Comparison of ENCODE assay signal across 18 cellular contexts in the genomic region with DNA sequence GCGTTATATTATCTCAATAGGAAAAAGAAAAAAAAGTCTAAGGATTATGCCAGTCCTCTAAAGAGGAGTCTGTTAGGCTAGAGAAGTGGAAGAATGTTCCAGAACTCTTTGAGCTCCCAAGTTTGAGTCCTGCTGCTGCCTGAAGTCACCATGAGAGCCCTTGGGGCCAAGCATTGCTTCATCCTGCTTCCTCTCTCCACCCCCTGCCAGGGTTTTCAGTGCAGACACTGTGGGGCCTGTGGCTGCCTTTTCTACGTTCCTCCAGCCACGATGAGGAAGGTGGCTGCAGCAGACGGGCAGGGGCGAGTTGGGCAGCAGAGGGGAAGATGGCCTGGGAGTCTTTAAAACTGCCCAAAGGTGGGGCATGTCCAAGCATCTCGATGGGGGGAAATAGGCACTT.
DNase-seq lines count a peak whose midpoint lies in the region; ATAC-seq and TF ChIP-seq lines count a peak whose summit lies in the region.
"Had no signal": no experiment of that assay in that cellular context is flagged by ENCODE, and none has a peak within 500 bp of the region (broad histone marks: within the 10 kb centered on the region; RNA-seq: fewer than 3 reads in every experiment).

No MANE protein-coding gene starts in this region.

- ATAC-seq in Right ventricle myocardium superior (ENCODE audit: poor library complexity), result peak; percentile 93
- ATAC-seq in psoas muscle, result peak in 3 of 4 donors; percentile 37 to 71 (median 40)
- ATAC-seq: mucosa of descending colon; stimulated activated naive CD8-positive, alpha-beta T cell treated with anti-CD3 and anti-CD28 coated beads, Interleukin-15, Interleukin-2, amounts not matched to agents 100 U/mL and 50 U/mL, for 24 hours had no signal

- H3K79me2 ChIP-seq in OCI-LY7 (ENCODE audit: insufficient read depth, low read depth, low read length), result no peaks in the 10 kb centered on the region

- H3K27ac ChIP-seq in psoas muscle (no peak overlapping the region), endodermal cell (ENCODE audit: low read depth, low read length) (no peak overlapping the region), A673 (ENCODE audit: low read depth, low read length, poor library complexity, severe bottlenecking) (no peak overlapping the region), OCI-LY7 (ENCODE audit: low read depth, low read length, poor library complexity, severe bottlenecking) (no peak overlapping the region)
- H3K27ac ChIP-seq: ovary had no signal

- 67 to 73% (median 68%) methylated on average over 6 of the region's 6 CpGs for WGBS in psoas muscle, 3 donors
- 85 to 91% methylated on average over 5 to 6 of the region's 6 CpGs for WGBS in endodermal cell (ENCODE audit: insufficient coverage in 1 of 2, insufficient read length in 1 of 2), 2 experiments

- peaks cover 16% of the 10 kb centered on the region for H3K27me3 Mint-ChIP-seq in endodermal cell (ENCODE audit: insufficient read depth)

- no peak overlapping the region for H3K4me3 ChIP-seq in psoas muscle
- H3K4me3 ChIP-seq in endodermal cell (ENCODE audit: low read length), result no peak overlapping the region
- no peak overlapping the region for H3K4me3 ChIP-seq in A673 (ENCODE audit: low read depth, low read length, poor library complexity, severe bottlenecking)
- H3K4me3 ChIP-seq in OCI-LY7 (ENCODE audit: low read depth, low read length, poor library complexity, severe bottlenecking), result no peak overlapping the region
- H3K4me3 ChIP-seq: mucosa of descending colon, ovary had no signal

- TF ChIP-seq CTCF in psoas muscle (IDR thresholded peaks at IDR 0.05) (no peak), endodermal cell (conservative IDR thresholded peaks at IDR 0.05) (no peak), A673 (conservative IDR thresholded peaks at IDR 0.05; ENCODE audit: low read depth, low read length) (no peak), OCI-LY7 (conservative IDR thresholded peaks at IDR 0.05; ENCODE audit: low read length) (no peak)

- no peak overlapping the region for H2AFZ ChIP-seq in OCI-LY7 (ENCODE audit: low read length)

- H3K4me1 ChIP-seq in psoas muscle (no peaks in the 10 kb centered on the region), endodermal cell (ENCODE audit: control insufficient read depth, insufficient read depth, low read length) (no peaks in the 10 kb centered on the region), A673 (ENCODE audit: insufficient read depth, low read length, poor library complexity, severe bottlenecking) (no peaks in the 10 kb centered on the region), OCI-LY7 (ENCODE audit: insufficient read depth, low read length, poor library complexity, severe bottlenecking) (no peaks in the 10 kb centered on the region)

- H3K4me2 ChIP-seq in OCI-LY7 (ENCODE audit: low read length), result no peak overlapping the region

- no peak overlapping the region for H3K27ac Mint-ChIP-seq in endodermal cell
- H3K27ac Mint-ChIP-seq: activated T-helper 2 cell treated with anti-CD3 and anti-CD28 coated beads, Interferon-gamma antibody, Interleukin-2, Interleukin-4, amounts not matched to agents 10 μg/mL and 5 μg/mL and 100 μg/mL, durations not matched to agents 14 hours and 24 hours and 36 hours; B cell; T-helper 1 cell treated with Interleukin-12 subunit alpha and Interleukin-12 subunit beta and Interleukin-4 antibody, amounts not matched to agents 30 μg/mL and 1 μg/mL, for 36 hours had no signal

- H3K4me3 Mint-ChIP-seq in endodermal cell, result no peak overlapping the region
- H3K4me3 Mint-ChIP-seq: B cell; T-helper 1 cell treated with Interleukin-12 subunit alpha and Interleukin-12 subunit beta and Interleukin-4 antibody, amounts not matched to agents 30 μg/mL and 1 μg/mL, for 36 hours had no signal

- H3K9ac ChIP-seq in endodermal cell (ENCODE audit: extremely low read depth, low read length, poor library complexity, severe bottlenecking), result no peak overlapping the region

- H3K9me2 ChIP-seq in OCI-LY7 (ENCODE audit: insufficient read depth, low read length), result no peaks in the 10 kb centered on the region

- H3K36me3 ChIP-seq in psoas muscle (ENCODE audit: insufficient read depth in 1 of 2, low read depth in 1 of 2) (no peaks in the 10 kb centered on the region), endodermal cell (ENCODE audit: control insufficient read depth, insufficient read depth, low read length) (no peaks in the 10 kb centered on the region), A673 (ENCODE audit: insufficient read depth, low read length, poor library complexity, severe bottlenecking) (no peaks in the 10 kb centered on the region), OCI-LY7 (ENCODE audit: insufficient read depth, low read length) (no peaks in the 10 kb centered on the region)
- H3K36me3 ChIP-seq: ovary had no signal

- peaks cover 9% of the 10 kb centered on the region for H3K36me3 Mint-ChIP-seq in endodermal cell (ENCODE audit: low read depth)

- intact Hi-C loops in Right ventricle myocardium superior (cut with DNase I) (no loop called here), psoas muscle (cut with DNase I) (no loop called here), A673 (cut with micrococcal nuclease; ENCODE audit: unreplicated experiment) (no loop called here), OCI-LY7 (cut with micrococcal nuclease; ENCODE audit: unreplicated experiment) (no loop called here)

- H3K9me3 ChIP-seq in psoas muscle (no peaks in the 10 kb centered on the region), endodermal cell (ENCODE audit: control insufficient read depth, low read length) (peaks cover 14% of the 10 kb centered on the region), A673 (ENCODE audit: low read depth, low read length, poor library complexity, severe bottlenecking) (peaks cover 3% of the 10 kb centered on the region), OCI-LY7 (ENCODE audit: low read length) (peaks cover 7% of the 10 kb centered on the region; the same call in 1 of the 2 replicates)

- peaks cover 0 to 3% (median 0%) of the 10 kb centered on the region in 3 donors for H3K27me3 ChIP-seq in psoas muscle (ENCODE audit: insufficient read depth in 3 of 3, low read length in 2 of 3)
- no peaks in the 10 kb centered on the region for H3K27me3 ChIP-seq in endodermal cell (ENCODE audit: control insufficient read depth, insufficient read depth, low read length, poor library complexity, severe bottlenecking)
- no peaks in the 10 kb centered on the region for H3K27me3 ChIP-seq in A673 (replicated peaks; ENCODE audit: insufficient read depth, low read depth, low read length, poor library complexity)
- H3K27me3 ChIP-seq: ovary had no signal

- peaks cover 28% of the 10 kb centered on the region for H3K9me3 Mint-ChIP-seq in endodermal cell

- H4K20me1 ChIP-seq in OCI-LY7 (ENCODE audit: insufficient read depth, low read length), result no peaks in the 10 kb centered on the region

- CTCF ChIA-PET in A673 (lab: Charles Lee) (no interaction called here), OCI-LY7 (lab: Charles Lee; ENCODE audit: unreplicated experiment) (interaction anchor here (0.6 kb wide), 1 partner anchor 170 kb away, joined by 3 read pairs; no protein-coding TSS in a partner anchor)

- DNase-seq in GF-D8 (lab: John Stamatoyannopoulos, UW) (peak; percentile 13), SKM-1 (lab: John Stamatoyannopoulos, UW; ENCODE audit: unreplicated experiment) (peak; percentile 75), Right ventricle myocardium superior (peak; percentile 53), psoas muscle (peak; percentile 42 to 72), endodermal cell (no peak), A673 (ENCODE audit: low spot score) (no peak), NCI-H510A treated with DMSO at 0.1 percent for 48 hours (lab: John Stamatoyannopoulos, UW) (no peak), OCI-LY7 (ENCODE audit: low spot score) (no peak)
- DNase-seq: amygdala; glutamatergic neuron; islet precursor cell; mucosa of descending colon; NCI-H1694; ovary; stimulated activated naive CD8-positive, alpha-beta T cell treated with anti-CD3 and anti-CD28 coated beads, Interleukin-15, Interleukin-2, amounts not matched to agents 100 U/mL and 50 U/mL, for 24 hours had no signal

- peaks cover 18% of the 10 kb centered on the region for H3K4me1 Mint-ChIP-seq in endodermal cell
- H3K4me1 Mint-ChIP-seq: B cell had no signal

- POLR2A ChIA-PET in A673 (lab: Charles Lee; ENCODE audit: low non-redundant PET) (no interaction called here), OCI-LY7 (lab: Charles Lee) (no interaction called here)

- BruUV-seq in A673 (replicated peaks; lab: Mats Ljungman, UMichigan) (no TSS peak), OCI-LY7 (replicated peaks; lab: Mats Ljungman, UMichigan) (no TSS peak)

Comparison
In these comparisons a context has a peak if more than half of its experiments do, and no peak if none do; other contexts are left out.
1. DNase-seq: peak in GF-D8 (single experiment), SKM-1 (single experiment), Right ventricle myocardium superior (single experiment) and psoas muscle (2 of 2); none in endodermal cell (single experiment), A673 (single experiment), NCI-H510A treated with DMSO at 0.1 percent for 48 hours (single experiment) and OCI-LY7 (single experiment).